In genomic region chr3:39021465-39022274, GRCh38 we compare ENCODE assay signal across 1 cellular context.
A peak's percentile ranks its signal among the peaks of the same experiment; 100 is the strongest.
TF ChIP-seq lines count a peak whose summit lies in the region.

No MANE protein-coding gene starts in this region.

TF ChIP-seq in K562, 482 proteins besides CTCF, POLR2A, EP300 and RAD21 (continued from another document and continues in another):
- TF ChIP-seq ARID4B (CRISPR knock-in tag; IDR thresholded peaks at IDR 0.05) (no peak), ARID3A (IDR thresholded peaks at IDR 0.05; ENCODE audit: borderline replicate concordance, low read depth, low read length) (no peak), AFF1 (IDR thresholded peaks at IDR 0.05; ENCODE audit: low read depth in 1 of 2, partially characterized antibody in 2 of 2) (no peak), DLX4 (CRISPR knock-in tag; IDR thresholded peaks at IDR 0.05) (no peak), ZNF318 (IDR thresholded peaks at IDR 0.05; ENCODE audit: borderline replicate concordance in 1 of 2, low read depth in 1 of 2) (no peak), BRCA1 (IDR thresholded peaks at IDR 0.05) (no peak), BRCA1 (CRISPR knock-in tag; IDR thresholded peaks at IDR 0.05) (no peak), ZBTB9 (CRISPR knock-in tag; IDR thresholded peaks at IDR 0.05) (no peak), SMAD3 (CRISPR knock-in tag; conservative IDR thresholded peaks at IDR 0.05) (no peak), ZBTB33 (CRISPR knock-in tag; IDR thresholded peaks at IDR 0.05) (no peak), WHSC1 (IDR thresholded peaks at IDR 0.05; ENCODE audit: low read length) (no peak), SMAD1 (IDR thresholded peaks at IDR 0.05; ENCODE audit: low read depth, low read length, partially characterized antibody) (no peak), ZNF696 (CRISPR knock-in tag; conservative IDR thresholded peaks at IDR 0.05) (no peak), FOXA3 (CRISPR knock-in tag; conservative IDR thresholded peaks at IDR 0.05 in 1 of 2, IDR thresholded peaks at IDR 0.05 in 1 of 2) (no peak), NR2C2 (CRISPR knock-in tag; IDR thresholded peaks at IDR 0.05) (no peak), NR2C2 (tag; IDR thresholded peaks at IDR 0.05) (no peak), PTTG1 (tag; IDR thresholded peaks at IDR 0.05; ENCODE audit: low read depth) (no peak), E4F1 (CRISPR knock-in tag; IDR thresholded peaks at IDR 0.05; ENCODE audit: borderline replicate concordance) (no peak), ZNF347 (CRISPR knock-in tag; IDR thresholded peaks at IDR 0.05; ENCODE audit: low read depth) (no peak), SREBF1 (IDR thresholded peaks at IDR 0.05; ENCODE audit: borderline replicate concordance, low read depth, low read length) (no peak), ZNF561 (CRISPR knock-in tag; conservative IDR thresholded peaks at IDR 0.05) (no peak), ZNF655 (CRISPR knock-in tag; IDR thresholded peaks at IDR 0.05) (no peak), MEIS2 (IDR thresholded peaks at IDR 0.05; ENCODE audit: partially characterized antibody) (peak; percentile 93), CBX8 (IDR thresholded peaks at IDR 0.05; ENCODE audit: borderline replicate concordance, extremely low read depth, low read depth, low read length, poor library complexity, severe bottlenecking) (no peak), TCF7 (IDR thresholded peaks at IDR 0.05; ENCODE audit: borderline replicate concordance) (no peak)
